1 cellular context compared by ENCODE assay signal in genomic region chr16:30997887-30998711, GRCh38.
TF ChIP-seq lines count a peak whose summit lies in the region.

No MANE protein-coding gene starts in this region.

TF ChIP-seq in GM12878, 131 proteins besides CTCF, POLR2A, EP300 and RAD21:
- TF ChIP-seq ZBED1 (IDR thresholded peaks at IDR 0.05; ENCODE audit: borderline replicate concordance), result no peak
- TF ChIP-seq PKNOX1 (IDR thresholded peaks at IDR 0.05), result peak; percentile 45; the same call in 1 of the 2 replicates
TF ChIP-seq in GM12878: peak in this region for 1.
